ENCODE assay signal across 18 cellular contexts in the genomic region with DNA sequence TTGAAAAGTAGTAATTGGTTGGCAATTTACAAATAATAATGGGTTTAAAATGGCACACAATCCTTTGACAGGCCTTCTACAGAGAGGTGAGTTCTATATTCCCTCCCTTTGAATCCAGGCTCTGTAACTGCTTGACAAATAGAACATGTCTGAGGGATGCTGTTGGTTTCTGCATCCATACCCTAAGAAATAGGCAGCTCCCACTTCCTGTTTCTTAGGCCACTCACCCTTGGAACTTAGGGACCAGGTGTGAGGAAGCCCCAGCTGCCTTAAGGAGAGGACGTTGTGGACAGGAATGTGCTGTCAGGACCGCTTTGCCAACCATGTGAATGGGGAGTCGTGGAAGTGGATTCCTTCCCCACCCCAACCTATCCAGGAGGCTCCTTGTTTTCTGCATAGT. TPM values are rescaled to one million over a fixed set of nuclear protein-coding genes. Genes with fewer than 3 reads are reported as not detected.
DNase-seq lines count a peak whose midpoint lies in the region; ATAC-seq, FAIRE-seq and TF ChIP-seq lines count a peak whose summit lies in the region.
"Had no signal": no experiment of that assay in that cellular context is flagged by ENCODE, and none has a peak within 500 bp of the region (broad histone marks: within the 10 kb centered on the region; RNA-seq: fewer than 3 reads in every experiment).

No MANE protein-coding gene starts in this region.

- CTCF ChIA-PET in GM12878 (lab: Yijun Ruan, JAX), result no interaction called here

- H3K4me3 Mint-ChIP-seq in activated CD4-positive, alpha-beta T cell treated with anti-CD3 and anti-CD28 coated beads, Interleukin-2, amount 10 ng/mL, durations not matched to agents 24 days and 14 days, result no peak overlapping the region
- H3K4me3 Mint-ChIP-seq: CD4-positive, alpha-beta T cell; H9 had no signal

- intact Hi-C loops in activated CD4-positive, alpha-beta T cell treated with anti-CD3 and anti-CD28 coated beads, Interleukin-2, amount 10 ng/mL, durations not matched to agents 24 days and 14 days (cut with micrococcal nuclease), result no loop called here
- intact Hi-C loops in GM12878 (cut with micrococcal nuclease; ENCODE audit: unreplicated experiment), result no loop called here

- TF ChIP-seq CTCF in GM12878 (IDR thresholded peaks at IDR 0.05 in 2 of 3, conservative IDR thresholded peaks at IDR 0.05 in 1 of 3; ENCODE audit: control insufficient read depth in 2 of 3, extremely low read depth in 1 of 3, insufficient read depth in 1 of 3, low read depth in 3 of 3, low read length in 3 of 3), result no peak
- TF ChIP-seq CTCF in gastroesophageal sphincter (IDR thresholded peaks at IDR 0.05), result no peak

- H3K79me2 ChIP-seq in GM12878 (ENCODE audit: control insufficient read depth, insufficient read depth, low read length), result no peaks in the 10 kb centered on the region

- POLR2A ChIA-PET in GM12878 (lab: Charles Lee), result no interaction called here

- peak overlapping the region; percentile 49 for H2AK5ac ChIP-seq in mesenchymal stem cell (ENCODE audit: low read length, severe bottlenecking)

- H2BK120ac ChIP-seq in mesenchymal stem cell (ENCODE audit: low read depth, low read length), result no peak overlapping the region

- H3K27me3 ChIP-seq in GM12878 (replicated peaks in 1 of 2; ENCODE audit: control insufficient read depth in 2 of 2, insufficient read depth in 2 of 2, low read length in 1 of 2), result no peaks in the 10 kb centered on the region; a peak in 1 of 4 replicates
- no peaks in the 10 kb centered on the region for H3K27me3 ChIP-seq in mesenchymal stem cell (ENCODE audit: control insufficient read depth in 1 of 2, insufficient read depth in 1 of 2, low read length in 2 of 2)
- no peaks in the 10 kb centered on the region for H3K27me3 ChIP-seq in gastroesophageal sphincter

- H3K9me3 Mint-ChIP-seq in activated CD4-positive, alpha-beta T cell treated with anti-CD3 and anti-CD28 coated beads, Interleukin-2, amount 10 ng/mL, durations not matched to agents 24 days and 14 days, result no peaks in the 10 kb centered on the region

- H3K4me1 ChIP-seq in GM12878 (ENCODE audit: control insufficient read depth, insufficient read depth, low read length), result no peaks in the 10 kb centered on the region
- H3K4me1 ChIP-seq in mesenchymal stem cell (ENCODE audit: control insufficient read depth, insufficient read depth, low read depth, low read length), result peaks cover 5% of the 10 kb centered on the region
- H3K4me1 ChIP-seq in gastroesophageal sphincter, result peaks cover 0 to 12% (median 0%) of the 10 kb centered on the region in 3 donors

- no peak overlapping the region for H3K4ac ChIP-seq in mesenchymal stem cell (ENCODE audit: low read depth in 1 of 2, low read length in 2 of 2)

- no peak overlapping the region for H3K9ac ChIP-seq in GM12878 (ENCODE audit: control insufficient read depth, insufficient read depth, low read length)
- H3K9ac ChIP-seq in mesenchymal stem cell (ENCODE audit: low read length), result no peak overlapping the region

- H3K27ac ChIP-seq in GM12878 (ENCODE audit: control insufficient read depth, insufficient read depth), result no peak overlapping the region
- no peak overlapping the region for H3K27ac ChIP-seq in mesenchymal stem cell (ENCODE audit: low read length, poor library complexity, severe bottlenecking)
- no peak overlapping the region for H3K27ac ChIP-seq in gastroesophageal sphincter
- H3K27ac ChIP-seq: 22Rv1, A549, C4-2B had no signal

- BruUV-seq in GM12878 (replicated peaks; lab: Mats Ljungman, UMichigan), result no TSS peak

- no peak overlapping the region for H3K23ac ChIP-seq in mesenchymal stem cell (ENCODE audit: low read length in 2 of 2)

- H2AFZ ChIP-seq in GM12878 (ENCODE audit: control insufficient read depth, low read depth, low read length) (no peak overlapping the region), mesenchymal stem cell (ENCODE audit: low read depth, low read length) (no peak overlapping the region)

- H3K36me3 ChIP-seq in GM12878 (ENCODE audit: control insufficient read depth in 2 of 2, insufficient read depth in 2 of 2, low read length in 1 of 2), result no peaks in the 10 kb centered on the region
- H3K36me3 ChIP-seq in mesenchymal stem cell (ENCODE audit: control insufficient read depth in 1 of 2, insufficient read depth in 2 of 2, low read depth in 1 of 2, low read length in 2 of 2), result no peaks in the 10 kb centered on the region
- no peaks in the 10 kb centered on the region for H3K36me3 ChIP-seq in gastroesophageal sphincter

- no peak overlapping the region for H4K91ac ChIP-seq in mesenchymal stem cell (ENCODE audit: low read length)

- H3K9me3 ChIP-seq in GM12878 (replicated peaks; ENCODE audit: control insufficient read depth, insufficient read depth, low read length) (no peaks in the 10 kb centered on the region), mesenchymal stem cell (ENCODE audit: control insufficient read depth, low read length) (peaks cover 4% of the 10 kb centered on the region), gastroesophageal sphincter (peaks cover 0 to 5% (median 0%) of the 10 kb centered on the region in 3 donors)

- no peak overlapping the region for H2BK5ac ChIP-seq in mesenchymal stem cell (ENCODE audit: low read depth, low read length, poor library complexity, severe bottlenecking)

- H3K27ac Mint-ChIP-seq in activated CD4-positive, alpha-beta T cell treated with anti-CD3 and anti-CD28 coated beads, Interleukin-2, amount 10 ng/mL, durations not matched to agents 24 days and 14 days, result no peak overlapping the region
- H3K27ac Mint-ChIP-seq: CD4-positive, alpha-beta T cell; H9 had no signal

- H4K20me1 ChIP-seq in GM12878 (ENCODE audit: control insufficient read depth, insufficient read depth), result no peaks in the 10 kb centered on the region

- FAIRE-seq in GM12878 (lab: Jason Lieb, UNC), result no peak
- FAIRE-seq: A549, D721Med, G401.6, H1, HTR-8/SVneo had no signal

- WGBS in GM12878 (ENCODE audit: insufficient coverage, insufficient replicate concordance, low lambda C conversion rate, missing lambda C conversion rate), result 7% methylated on average over 3 of the region's 3 CpGs
- WGBS in mesenchymal stem cell, result 50% methylated on average over 1 of the region's 3 CpGs
- WGBS in gastroesophageal sphincter (ENCODE audit: low coverage in 1 of 2), 2 donors, result 69 to 81% methylated on average over 3 of the region's 3 CpGs

- in situ Hi-C loops in GM12878 (cut with MboI), result no loop called here

- H3K18ac ChIP-seq in mesenchymal stem cell (ENCODE audit: low read depth in 1 of 2, low read length in 2 of 2), result no peak overlapping the region

- no peak overlapping the region for H3K14ac ChIP-seq in mesenchymal stem cell (ENCODE audit: low read length in 2 of 2)

- H3K4me2 ChIP-seq in GM12878 (ENCODE audit: control insufficient read depth, insufficient read depth) (no peak overlapping the region), mesenchymal stem cell (ENCODE audit: low read length, poor library complexity, severe bottlenecking) (no peak overlapping the region)
- H3K4me2 ChIP-seq: A549 had no signal

- ATAC-seq in GM12878 (no peak), gastroesophageal sphincter (no peak), GM21786 (IDR thresholded peaks at IDR 0.05; ENCODE audit: unreplicated experiment) (no peak)
- ATAC-seq: A549 had no signal

- no peak overlapping the region for H2BK12ac ChIP-seq in mesenchymal stem cell (ENCODE audit: low read length in 2 of 2)

- H2BK15ac ChIP-seq in mesenchymal stem cell (ENCODE audit: low read depth, poor library complexity, severe bottlenecking), result no peak overlapping the region

- H3K4me3 ChIP-seq in GM12878 (no peak overlapping the region), mesenchymal stem cell (ENCODE audit: insufficient read depth in 1 of 2, low read depth in 1 of 2, low read length in 2 of 2) (no peak overlapping the region), gastroesophageal sphincter (no peak overlapping the region)
- H3K4me3 ChIP-seq: A549 had no signal

- TF ChIP-seq EP300 in GM12878 (IDR thresholded peaks at IDR 0.05; ENCODE audit: borderline replicate concordance in 1 of 2, control insufficient read depth in 1 of 2, low read depth in 2 of 2, low read length in 2 of 2), result no peak
- TF ChIP-seq EP300 in gastroesophageal sphincter (IDR thresholded peaks at IDR 0.05), result no peak

- H3K27me3 Mint-ChIP-seq in activated CD4-positive, alpha-beta T cell treated with anti-CD3 and anti-CD28 coated beads, Interleukin-2, amount 10 ng/mL, durations not matched to agents 24 days and 14 days, result peaks cover 1% of the 10 kb centered on the region

- TF ChIP-seq POLR2A in GM12878 (IDR thresholded peaks at IDR 0.05; ENCODE audit: low read depth, low read length), result no peak
- TF ChIP-seq POLR2A in gastroesophageal sphincter (IDR thresholded peaks at IDR 0.05), result no peak

- SMC1A ChIA-PET in GM12878 (lab: Charles Lee; ENCODE audit: uncharacterized antibody, unreplicated experiment), result no interaction called here

- H4K8ac ChIP-seq in mesenchymal stem cell (ENCODE audit: low read length), result no peak overlapping the region

- peaks cover 3% of the 10 kb centered on the region for H3K4me1 Mint-ChIP-seq in activated CD4-positive, alpha-beta T cell treated with anti-CD3 and anti-CD28 coated beads, Interleukin-2, amount 10 ng/mL, durations not matched to agents 24 days and 14 days

- RAD21 ChIA-PET in GM12878 (lab: Charles Lee; ENCODE audit: unreplicated experiment), result no interaction called here

- H3K79me1 ChIP-seq in mesenchymal stem cell (replicated peaks; ENCODE audit: low read length, poor library complexity, severe bottlenecking), result no peaks in the 10 kb centered on the region

- no peak for TF ChIP-seq RAD21 in GM12878 (IDR thresholded peaks at IDR 0.05; ENCODE audit: insufficient read depth, low read depth, low read length)

- H3K36me3 Mint-ChIP-seq in activated CD4-positive, alpha-beta T cell treated with anti-CD3 and anti-CD28 coated beads, Interleukin-2, amount 10 ng/mL, durations not matched to agents 24 days and 14 days (ENCODE audit: low read depth), result no peaks in the 10 kb centered on the region

- DNase-seq in activated CD4-positive, alpha-beta T cell treated with anti-CD3 and anti-CD28 coated beads, Interleukin-2, amount 10 ng/mL, durations not matched to agents 24 days and 14 days, result peak; percentile 22
- no peak for DNase-seq in activated CD4-positive, alpha-beta T cell treated with anti-CD3 and anti-CD28 coated beads, Interleukin-2, amount 50 U/mL, for 48 hours
- DNase-seq in GM12878 (ENCODE audit: low read depth, low spot score) (no peak), mesenchymal stem cell (no peak), NOMO-1 (lab: John Stamatoyannopoulos, UW; ENCODE audit: unreplicated experiment in 2 of 2) (no peak)
- DNase-seq: AML-193; Caco-2; CD4-positive, alpha-beta T cell; H9 had no signal

RNA-seq across cellular contexts. Expression of gene LMNTD1, which starts 59.4 kb away (rescaled TPM):
- not detected in 2 replicates for total RNA-seq in activated CD4-positive, alpha-beta T cell treated with anti-CD3 and anti-CD28 coated beads, Interleukin-2, amount 10 ng/mL, durations not matched to agents 24 days and 14 days
- not detected in 2 replicates for total RNA-seq in GM12878 (2013; cell fraction: nucleolus; rRNA removed)
- total RNA-seq in GM12878 (2014; rRNA removed), result not detected in 2 replicates
- not detected in 2 replicates for total RNA-seq in GM12878 (2014; rRNA removed; fragmentation: Illumina TruSeq; extraction: Trizol)
- total RNA-seq in GM12878 (2021), result not detected in 2 replicates
- not detected for polyA plus RNA-seq in GM12878 (2011; ENCODE audit: low read depth)
- polyA plus RNA-seq in GM12878 (2011; rRNA removed), result not detected in 2 replicates
- not detected in 2 replicates for polyA plus RNA-seq in GM12878 (2011; cell fraction: cytosol; rRNA removed)
- not detected in 2 replicates for polyA plus RNA-seq in GM12878 (2011; cell fraction: nucleus; rRNA removed)
- not detected in 2 replicates for polyA plus RNA-seq in GM12878 (2012)
- not detected in 2 replicates for polyA plus RNA-seq in GM12878 (2014; fragmentation: Illumina TruSeq; extraction: Trizol)
- polyA plus RNA-seq in GM12878 (2014; fragmentation: Nextera tagmentation; extraction: Ambion mirVana), result not detected
- not detected in 2 replicates for polyA plus RNA-seq in GM12878 (2014; rRNA removed)
- not detected for polyA plus RNA-seq in GM12878 (2016; fragmentation: Nextera tagmentation; extraction: Ambion mirVana)
- polyA minus RNA-seq in GM12878 (2011; rRNA and poly(A)+ RNA removed), result not detected in 2 replicates
- polyA minus RNA-seq in GM12878 (2011; cell fraction: cytosol; rRNA and poly(A)+ RNA removed), result not detected in 2 replicates
- not detected in 2 replicates for polyA minus RNA-seq in GM12878 (2011; cell fraction: nucleus; rRNA and poly(A)+ RNA removed)
- polyA plus RNA-seq in mesenchymal stem cell (2013, experiment 1 of 2), result not detected
- polyA plus RNA-seq in mesenchymal stem cell (2013, experiment 2 of 2), result not detected
- total RNA-seq in gastroesophageal sphincter, result 1 to 10 TPM in 1 of 4 donors, not detected in 3; 1.2 TPM
- total RNA-seq: Caco-2; CD4-positive, alpha-beta T cell; H1; H9 had no signal
- polyA plus RNA-seq: A549, H1 had no signal
